ENCODE assay signal across 11 cellular contexts in the genomic region with DNA sequence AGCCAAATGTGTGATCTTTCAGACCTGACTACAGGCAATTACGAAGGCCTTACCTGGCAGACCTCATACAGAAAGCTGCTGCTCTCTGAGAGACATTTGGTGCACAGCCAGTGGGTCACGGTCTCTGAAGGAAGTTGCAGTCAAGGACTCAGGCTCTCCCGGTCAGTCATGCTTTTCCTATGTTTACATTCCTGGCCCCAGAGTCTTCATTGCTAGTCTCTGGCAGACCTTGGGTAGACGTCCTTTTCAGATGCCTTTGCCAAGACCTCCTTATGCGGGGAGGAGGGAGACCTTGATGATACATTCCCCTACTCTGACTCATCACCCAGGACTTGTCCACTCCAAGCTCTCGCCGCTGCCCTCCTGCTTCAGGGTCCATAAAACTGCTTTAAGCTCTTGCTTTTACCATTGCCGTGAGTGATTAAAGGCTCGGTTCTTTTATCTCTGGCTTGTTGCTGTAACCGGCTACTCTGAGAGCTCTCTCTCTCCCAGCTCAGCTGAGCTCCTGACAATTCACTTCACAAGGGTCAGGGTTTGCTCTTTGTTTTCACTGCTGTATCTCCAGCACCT.
A peak's percentile ranks its signal among the peaks of the same experiment; 100 is the strongest.
DNase-seq lines count a peak whose midpoint lies in the region; ATAC-seq and TF ChIP-seq lines count a peak whose summit lies in the region.
"Had no signal": no experiment of that assay in that cellular context is flagged by ENCODE, and none has a peak within 500 bp of the region (broad histone marks: within the 10 kb centered on the region; RNA-seq: fewer than 3 reads in every experiment).

No MANE protein-coding gene starts in this region.

- WGBS in neuronal stem cell (ENCODE audit: extremely low coverage in 2 of 2, insufficient read length in 2 of 2, insufficient replicate concordance in 1 of 2), 2 donors, result no CpG with 5 or more reads among the region's 10 CpGs

- no peak overlapping the region for H3K14ac ChIP-seq in neuronal stem cell (ENCODE audit: low read length)

- no peak for TF ChIP-seq CTCF in Calu3 (IDR thresholded peaks at IDR 0.05; ENCODE audit: unreplicated experiment)

- CTCF ChIA-PET in Calu3 (lab: Charles Lee), result interaction anchor here (1.2 to 1.4 kb wide), 2 partner anchors 9 to 10 kb away, joined by 4 to 7 read pairs; no protein-coding TSS in a partner anchor

- no peaks in the 10 kb centered on the region for H3K27me3 Mint-ChIP-seq in Calu3 (ENCODE audit: unreplicated experiment)
- H3K27me3 Mint-ChIP-seq: dendritic cell treated with granulocyte-macrophage colony-stimulating factor and Interleukin-4, amounts not matched to agents 40 ng/mL and 50 ng/mL, for 4 days had no signal

- H2AK5ac ChIP-seq in neuronal stem cell (ENCODE audit: low read depth, low read length), result no peak overlapping the region

- H2BK15ac ChIP-seq in neuronal stem cell (ENCODE audit: low read length), result no peak overlapping the region

- no peak overlapping the region for H4K91ac ChIP-seq in neuronal stem cell (ENCODE audit: low read depth, low read length, poor library complexity)

- no peak overlapping the region for H3K23ac ChIP-seq in neuronal stem cell (ENCODE audit: low read depth, low read length, poor library complexity)

- no peak overlapping the region for H3K18ac ChIP-seq in neuronal stem cell (ENCODE audit: low read length)

- DNase-seq in Calu3 (peak; percentile 50), NT2/D1 (ENCODE audit: low read depth, low spot score) (peak; percentile 70), fibroblast of gingiva (ENCODE audit: low read depth) (peak; percentile 97), neuronal stem cell (ENCODE audit: low spot score) (peak; percentile 24), HuH-7.5 (ENCODE audit: low spot score) (no peak)
- DNase-seq in activated CD4-positive, alpha-beta T cell treated with anti-CD3 and anti-CD28 coated beads, Interleukin-2, amount 50 U/mL, for 1 hour, result no peak
- DNase-seq in activated CD4-positive, alpha-beta T cell treated with anti-CD3 and anti-CD28 coated beads, Interleukin-2, amount 50 U/mL, for 48 hours, result no peak
- DNase-seq: NCI-H69; stimulated activated CD8-positive, alpha-beta memory T cell treated with anti-CD3 and anti-CD28 coated beads, Interleukin-4, amount 100 ng/mL, for 48 hours had no signal

- no peaks in the 10 kb centered on the region for H3K9me3 ChIP-seq in NT2/D1 (ENCODE audit: insufficient read depth, low read length)
- no peaks in the 10 kb centered on the region for H3K9me3 ChIP-seq in neuronal stem cell (replicated peaks in 1 of 2; ENCODE audit: control insufficient read depth in 2 of 2, insufficient read depth in 1 of 2, low read depth in 1 of 2, low read length in 2 of 2)

- H2AFZ ChIP-seq in neuronal stem cell (ENCODE audit: low read length), result peak overlapping the region; percentile 81

- H4K8ac ChIP-seq in neuronal stem cell (ENCODE audit: low read depth, low read length), result no peak overlapping the region

- intact Hi-C loops in Calu3 (cut with micrococcal nuclease; ENCODE audit: unreplicated experiment), result loop anchor here (10.0 kb wide), 1 partner anchor 64 kb away; the partner anchor contains the start of gene SLC35F5

- H3K9me3 Mint-ChIP-seq in Calu3 (ENCODE audit: low read depth, unreplicated experiment), result no peaks in the 10 kb centered on the region
- H3K9me3 Mint-ChIP-seq: dendritic cell treated with granulocyte-macrophage colony-stimulating factor and Interleukin-4, amounts not matched to agents 40 ng/mL and 50 ng/mL, for 4 days had no signal

- no peaks in the 10 kb centered on the region for H3K36me3 Mint-ChIP-seq in Calu3 (ENCODE audit: insufficient read depth, unreplicated experiment)

- no peak overlapping the region for H3K27ac ChIP-seq in neuronal stem cell (replicated peaks; ENCODE audit: low read length)

- peak overlapping the region; percentile 40 for H3K4me3 Mint-ChIP-seq in Calu3 (ENCODE audit: low read depth, unreplicated experiment)
- H3K4me3 Mint-ChIP-seq: dendritic cell treated with granulocyte-macrophage colony-stimulating factor and Interleukin-4, amounts not matched to agents 40 ng/mL and 50 ng/mL, for 4 days had no signal

- no peak overlapping the region for H2BK5ac ChIP-seq in neuronal stem cell (ENCODE audit: low read length)

- H3K79me1 ChIP-seq in neuronal stem cell (ENCODE audit: low read depth, low read length), result no peaks in the 10 kb centered on the region

- H3K27me3 ChIP-seq in NT2/D1 (ENCODE audit: insufficient read depth, insufficient read length) (no peaks in the 10 kb centered on the region), neuronal stem cell (ENCODE audit: control insufficient read depth in 3 of 3, insufficient read depth in 3 of 3, low read depth in 1 of 3, low read length in 3 of 3) (no peaks in the 10 kb centered on the region)

- peaks cover 17% of the 10 kb centered on the region for H3K4me1 Mint-ChIP-seq in Calu3 (ENCODE audit: low read depth, unreplicated experiment)

- H3K4me1 ChIP-seq in NT2/D1 (ENCODE audit: insufficient read depth, insufficient read length), result peaks cover 4% of the 10 kb centered on the region
- peaks cover 3 to 7% of the 10 kb centered on the region in 2 donors for H3K4me1 ChIP-seq in neuronal stem cell (ENCODE audit: control insufficient read depth in 2 of 2, insufficient read depth in 1 of 2, low read depth in 1 of 2, low read length in 2 of 2)

- no peak for ATAC-seq in GM21515 (IDR thresholded peaks at IDR 0.05; ENCODE audit: unreplicated experiment)

- H2BK12ac ChIP-seq in neuronal stem cell (ENCODE audit: low read length), result no peak overlapping the region

- H3K4me2 ChIP-seq in neuronal stem cell (ENCODE audit: insufficient read depth, low read length, poor library complexity, severe bottlenecking), result no peak overlapping the region

- H3K4me3 ChIP-seq in NT2/D1 (ENCODE audit: insufficient read length, low read depth), result no peak overlapping the region
- H3K4me3 ChIP-seq in neuronal stem cell (ENCODE audit: low read length in 2 of 2), result peak overlapping the region in 1 of 2 donors; percentile 3

- no peak overlapping the region for H3K4ac ChIP-seq in neuronal stem cell (ENCODE audit: low read length)

- BruUV-seq in Calu3 (replicated peaks; lab: Mats Ljungman, UMichigan), result no TSS peak

- H3K27ac Mint-ChIP-seq in Calu3 (ENCODE audit: unreplicated experiment), result no peak overlapping the region
- H3K27ac Mint-ChIP-seq: dendritic cell treated with granulocyte-macrophage colony-stimulating factor and Interleukin-4, amounts not matched to agents 40 ng/mL and 50 ng/mL, for 4 days had no signal

- no peaks in the 10 kb centered on the region for H3K36me3 ChIP-seq in NT2/D1 (ENCODE audit: insufficient read depth, insufficient read length, low read length)
- H3K36me3 ChIP-seq in neuronal stem cell (replicated peaks in 1 of 2; ENCODE audit: control insufficient read depth in 2 of 2, insufficient read depth in 2 of 2, low read length in 2 of 2), result no peaks in the 10 kb centered on the region

- no peak overlapping the region for H3K9ac ChIP-seq in NT2/D1 (ENCODE audit: insufficient read length, low read depth)
- no peak overlapping the region for H3K9ac ChIP-seq in neuronal stem cell (ENCODE audit: low read depth, low read length, poor library complexity)

- H2BK120ac ChIP-seq in neuronal stem cell (ENCODE audit: low read depth, low read length), result no peak overlapping the region

Comparison
In these comparisons a context has a peak if more than half of its experiments do, and no peak if none do; other contexts are left out.
1. DNase-seq: peak in Calu3 (single experiment), NT2/D1 (single experiment), fibroblast of gingiva (single experiment) and neuronal stem cell (single experiment); none in activated CD4-positive, alpha-beta T cell treated with anti-CD3 and anti-CD28 coated beads, Interleukin-2, amount 50 U/mL, for 1 hour (single experiment), activated CD4-positive, alpha-beta T cell treated with anti-CD3 and anti-CD28 coated beads, Interleukin-2, amount 50 U/mL, for 48 hours (0 of 2) and HuH-7.5 (single experiment).